ENCODE assay signal across 1 cellular context in the genomic region with DNA sequence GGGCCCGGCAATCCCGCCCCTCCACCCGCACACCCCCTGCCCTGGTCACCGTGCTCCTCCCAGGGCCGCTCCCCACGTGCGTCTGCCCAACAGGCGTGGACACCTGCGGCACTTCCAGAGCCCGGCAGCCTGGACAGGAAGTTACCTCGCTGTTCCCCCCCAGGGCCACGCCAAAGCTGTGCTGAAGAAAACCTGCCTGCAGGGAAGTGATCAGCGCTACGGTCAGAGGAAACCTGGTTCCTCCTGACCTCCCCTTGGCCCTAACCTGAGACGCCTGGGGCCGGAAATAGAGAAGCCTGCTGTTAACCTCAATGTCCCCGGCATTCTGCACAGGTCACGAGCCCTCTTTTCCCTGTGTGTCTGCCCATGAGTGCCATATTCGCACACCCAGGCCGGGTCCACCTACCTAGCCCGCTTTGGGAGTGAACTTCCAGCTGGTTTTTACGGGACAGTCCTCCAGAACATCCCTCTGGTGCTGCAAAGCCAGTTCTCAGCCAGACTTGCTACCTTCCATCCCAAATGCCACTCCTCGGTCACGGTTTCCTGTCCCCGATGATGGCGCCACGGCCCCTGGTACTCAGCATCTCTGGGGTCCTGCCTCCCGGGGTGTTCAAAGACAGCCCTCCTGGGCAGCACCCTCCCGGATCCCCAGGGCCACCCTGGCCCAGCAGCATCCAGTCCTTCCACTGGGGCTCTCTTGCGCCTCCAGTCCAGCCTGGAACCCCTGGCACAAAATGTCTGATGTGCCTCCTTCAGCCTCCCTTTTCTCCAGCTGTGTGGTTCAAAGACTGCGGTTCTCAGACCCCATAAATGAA.
TF ChIP-seq lines count a peak whose summit lies in the region.

No MANE protein-coding gene starts in this region.

TF ChIP-seq in K562, 482 proteins besides CTCF, POLR2A, EP300 and RAD21:
- TF ChIP-seq, protein P1, sequence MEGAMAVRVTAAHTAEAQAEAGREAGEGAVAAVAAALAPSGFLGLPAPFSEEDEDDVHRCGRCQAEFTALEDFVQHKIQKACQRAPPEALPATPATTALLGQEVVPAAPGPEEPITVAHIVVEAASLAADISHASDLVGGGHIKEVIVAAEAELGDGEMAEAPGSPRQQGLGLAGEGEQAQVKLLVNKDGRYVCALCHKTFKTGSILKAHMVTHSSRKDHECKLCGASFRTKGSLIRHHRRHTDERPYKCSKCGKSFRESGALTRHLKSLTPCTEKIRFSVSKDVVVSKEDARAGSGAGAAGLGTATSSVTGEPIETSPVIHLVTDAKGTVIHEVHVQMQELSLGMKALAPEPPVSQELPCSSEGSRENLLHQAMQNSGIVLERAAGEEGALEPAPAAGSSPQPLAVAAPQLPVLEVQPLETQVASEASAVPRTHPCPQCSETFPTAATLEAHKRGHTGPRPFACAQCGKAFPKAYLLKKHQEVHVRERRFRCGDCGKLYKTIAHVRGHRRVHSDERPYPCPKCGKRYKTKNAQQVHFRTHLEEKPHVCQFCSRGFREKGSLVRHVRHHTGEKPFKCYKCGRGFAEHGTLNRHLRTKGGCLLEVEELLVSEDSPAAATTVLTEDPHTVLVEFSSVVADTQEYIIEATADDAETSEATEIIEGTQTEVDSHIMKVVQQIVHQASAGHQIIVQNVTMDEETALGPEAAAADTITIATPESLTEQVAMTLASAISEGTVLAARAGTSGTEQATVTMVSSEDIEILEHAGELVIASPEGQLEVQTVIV (CRISPR knock-in tag; IDR thresholded peaks at IDR 0.05; ENCODE audit: borderline replicate concordance): no peak
- no peak for TF ChIP-seq ZNF699 (CRISPR knock-in tag; IDR thresholded peaks at IDR 0.05; ENCODE audit: insufficient replicate concordance)
- TF ChIP-seq ZSCAN32 (CRISPR knock-in tag; IDR thresholded peaks at IDR 0.05): no peak
- no peak for TF ChIP-seq NCOA6 (IDR thresholded peaks at IDR 0.05)
TF ChIP-seq in K562: peak in this region for 0.
